ENCODE assay signal across 27 cellular contexts in the genomic region with DNA sequence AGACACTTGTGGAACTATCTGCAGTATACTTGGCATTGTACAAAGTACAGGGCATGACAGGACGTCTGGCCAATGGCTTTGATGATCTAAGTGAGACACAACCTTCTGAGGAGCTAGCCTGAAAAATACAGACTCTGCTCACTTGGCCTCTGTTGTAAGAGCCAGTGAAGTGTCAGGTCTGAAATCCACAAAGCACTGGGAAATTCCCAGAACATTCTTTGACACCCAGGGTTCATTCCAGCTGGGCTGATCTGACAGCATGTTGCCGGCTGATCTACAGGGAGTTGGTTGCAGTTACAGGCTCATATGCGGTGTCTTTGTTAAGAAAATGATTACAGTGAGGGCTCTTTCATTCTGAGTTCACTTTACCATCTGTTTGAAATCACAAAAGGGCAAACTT.
A peak's percentile ranks its signal among the peaks of the same experiment; 100 is the strongest.
DNase-seq lines count a peak whose midpoint lies in the region; ATAC-seq and TF ChIP-seq lines count a peak whose summit lies in the region.
"Had no signal": no experiment of that assay in that cellular context is flagged by ENCODE, and none has a peak within 500 bp of the region (broad histone marks: within the 10 kb centered on the region; RNA-seq: fewer than 3 reads in every experiment).

No MANE protein-coding gene starts in this region.

- dilution Hi-C loops in mammary epithelial cell (cut with HindIII; ENCODE audit: low sequenced_read_pairs): no loop called here

- no peak for TF ChIP-seq POLR2A in breast epithelium (IDR thresholded peaks at IDR 0.05)

- H3K9ac ChIP-seq in mammary epithelial cell (ENCODE audit: insufficient read depth, low read length) (no peak overlapping the region), subcutaneous abdominal adipose tissue (ENCODE audit: low read length in 5 of 5) (no peak overlapping the region)
- H3K9ac ChIP-seq: neural progenitor cell had no signal

- no peaks in the 10 kb centered on the region for H3K27me3 ChIP-seq in mammary epithelial cell (ENCODE audit: insufficient read depth, low read length)
- H3K27me3 ChIP-seq in breast epithelium: no peaks in the 10 kb centered on the region
- no peaks in the 10 kb centered on the region for H3K27me3 ChIP-seq in subcutaneous abdominal adipose tissue (ENCODE audit: control insufficient read depth in 5 of 5, insufficient read depth in 4 of 5, low read length in 5 of 5)
- H3K27me3 ChIP-seq: ascending aorta, BE2C, heart left ventricle, neural progenitor cell, tibial artery had no signal

- WGBS in mammary epithelial cell (ENCODE audit: low coverage, missing lambda C conversion rate): 29% methylated on average over 3 of the region's 3 CpGs

- H3K27ac Mint-ChIP-seq in chondrocyte (ENCODE audit: unreplicated experiment): peak overlapping the region; percentile 9
- H3K27ac Mint-ChIP-seq: activated T-cell treated with anti-CD3 and anti-CD28 coated beads, Interleukin-2, amount 50 U/mL, for 24 hours; dendritic cell treated with granulocyte-macrophage colony-stimulating factor and Interleukin-4, amounts not matched to agents 40 ng/mL and 50 ng/mL, for 4 days; IgD-negative memory B cell; neural progenitor cell; stimulated activated naive B cell treated with anti-CD40 and anti-IgM and Interleukin-4, amounts not matched to agents 10 μg/mL and 1 μg/mL and 100 μg/mL, for 72 hours had no signal

- H3K36me3 ChIP-seq in mammary epithelial cell (ENCODE audit: insufficient read depth, low read length) (no peaks in the 10 kb centered on the region), breast epithelium (no peaks in the 10 kb centered on the region), subcutaneous abdominal adipose tissue (ENCODE audit: control insufficient read depth in 5 of 5, insufficient read depth in 5 of 5, low read length in 5 of 5) (peaks cover 0 to 18% (median 0%) of the 10 kb centered on the region in 5 donors)
- H3K36me3 ChIP-seq: ascending aorta, BE2C, heart left ventricle, neural progenitor cell, tibial artery had no signal

- H3K9me3 Mint-ChIP-seq in chondrocyte (ENCODE audit: low read depth): peaks cover 13% of the 10 kb centered on the region
- H3K9me3 Mint-ChIP-seq: activated T-cell treated with anti-CD3 and anti-CD28 coated beads, Interleukin-2, amount 50 U/mL, for 24 hours; dendritic cell treated with granulocyte-macrophage colony-stimulating factor and Interleukin-4, amounts not matched to agents 40 ng/mL and 50 ng/mL, for 4 days; stimulated activated naive B cell treated with anti-CD40 and anti-IgM and Interleukin-4, amounts not matched to agents 10 μg/mL and 1 μg/mL and 100 μg/mL, for 72 hours had no signal

- no peaks in the 10 kb centered on the region for H3K27me3 Mint-ChIP-seq in chondrocyte (ENCODE audit: low read depth)
- H3K27me3 Mint-ChIP-seq: activated T-cell treated with anti-CD3 and anti-CD28 coated beads, Interleukin-2, amount 50 U/mL, for 24 hours; dendritic cell treated with granulocyte-macrophage colony-stimulating factor and Interleukin-4, amounts not matched to agents 40 ng/mL and 50 ng/mL, for 4 days; IgD-negative memory B cell; stimulated activated naive B cell treated with anti-CD40 and anti-IgM and Interleukin-4, amounts not matched to agents 10 μg/mL and 1 μg/mL and 100 μg/mL, for 72 hours had no signal

- H3K27ac ChIP-seq in mammary epithelial cell (ENCODE audit: insufficient read depth, low read depth, low read length) (no peak overlapping the region), breast epithelium (no peak overlapping the region), subcutaneous abdominal adipose tissue (ENCODE audit: low read depth, low read length) (peak overlapping the region; percentile 25)
- H3K27ac ChIP-seq: 22Rv1, ascending aorta, heart left ventricle, neural progenitor cell, tibial artery had no signal

- in situ Hi-C loops in mammary epithelial cell (cut with MboI; ENCODE audit: low sequenced_read_pairs in 2 of 2): no loop called here

- no peak overlapping the region for H3K4me3 Mint-ChIP-seq in chondrocyte (ENCODE audit: unreplicated experiment)
- H3K4me3 Mint-ChIP-seq: activated T-cell treated with anti-CD3 and anti-CD28 coated beads, Interleukin-2, amount 50 U/mL, for 24 hours; dendritic cell treated with granulocyte-macrophage colony-stimulating factor and Interleukin-4, amounts not matched to agents 40 ng/mL and 50 ng/mL, for 4 days; IgD-negative memory B cell; neural progenitor cell; stimulated activated naive B cell treated with anti-CD40 and anti-IgM and Interleukin-4, amounts not matched to agents 10 μg/mL and 1 μg/mL and 100 μg/mL, for 72 hours had no signal

- intact Hi-C loops in mammary epithelial cell (cut with micrococcal nuclease): no loop called here
- intact Hi-C loops in breast epithelium (cut with DNase I; ENCODE audit: low total_unique reads): no loop called here

- BruUV-seq in mammary epithelial cell (replicated peaks; lab: Mats Ljungman, UMichigan): no TSS peak

- CTCF ChIA-PET in mammary epithelial cell (lab: Charles Lee; ENCODE audit: low non-redundant PET): no interaction called here

- peaks cover 23% of the 10 kb centered on the region for H3K4me1 Mint-ChIP-seq in chondrocyte (ENCODE audit: low read depth)
- H3K4me1 Mint-ChIP-seq: IgD-negative memory B cell; stimulated activated naive B cell treated with anti-CD40 and anti-IgM and Interleukin-4, amounts not matched to agents 10 μg/mL and 1 μg/mL and 100 μg/mL, for 72 hours had no signal

- peak overlapping the region; percentile 13 for H2AFZ ChIP-seq in mammary epithelial cell (ENCODE audit: low read depth, low read length)
- H2AFZ ChIP-seq: neural progenitor cell had no signal

- H3K4me1 ChIP-seq in mammary epithelial cell (ENCODE audit: insufficient read depth, low read length) (no peaks in the 10 kb centered on the region), breast epithelium (no peaks in the 10 kb centered on the region), subcutaneous abdominal adipose tissue (ENCODE audit: control insufficient read depth in 5 of 5, insufficient read depth in 5 of 5, low read length in 5 of 5) (peaks cover 0 to 27% (median 18%) of the 10 kb centered on the region in 5 donors)
- H3K4me1 ChIP-seq: ascending aorta, BE2C, heart left ventricle, tibial artery had no signal

- no peak overlapping the region for H3K4me3 ChIP-seq in mammary epithelial cell (replicated peaks in 1 of 3; ENCODE audit: insufficient read depth in 1 of 3, low read depth in 2 of 3, low read length in 3 of 3)
- H3K4me3 ChIP-seq in breast epithelium: no peak overlapping the region
- H3K4me3 ChIP-seq in subcutaneous abdominal adipose tissue (ENCODE audit: low read depth in 1 of 5, low read length in 5 of 5): no peak overlapping the region
- H3K4me3 ChIP-seq: ascending aorta, heart left ventricle, neural progenitor cell, tibial artery had no signal

- H3K4me2 ChIP-seq in mammary epithelial cell (ENCODE audit: insufficient read depth, low read depth, low read length): no peak overlapping the region
- H3K4me2 ChIP-seq: neural progenitor cell had no signal

- no peaks in the 10 kb centered on the region for H3K79me2 ChIP-seq in mammary epithelial cell (ENCODE audit: insufficient read depth, low read length)

- no peak for DNase-seq in mammary epithelial cell
- DNase-seq in breast epithelium (ENCODE audit: low spot score in 2 of 2): no peak
- no peak for DNase-seq in chondrocyte (ENCODE audit: low spot score)
- DNase-seq in iPS-NIHi7 (ENCODE audit: extremely low spot score): peak; percentile 41
- no peak for DNase-seq in GM19238 (ENCODE audit: insufficient read length, low spot score)
- no peak for DNase-seq in NCI-H510A (lab: John Stamatoyannopoulos, UW)
- DNase-seq: activated CD4-positive, alpha-beta T cell treated with anti-CD3 and anti-CD28 coated beads, Interleukin-2, amount 50 U/mL, for 4 hours; activated naive CD4-positive, alpha-beta T cell treated with anti-CD3 and anti-CD28 coated beads, Interleukin-2, amount 50 U/mL, for 16 hours; activated T-cell treated with anti-CD3 and anti-CD28 coated beads, Interleukin-2, amount 50 U/mL, for 24 hours; BE2C; Calu3; erythroblast; heart left ventricle; kidney; midbrain; MV-4-11; NCI-H2081; Right ventricle myocardium superior; stimulated activated naive B cell treated with anti-CD40 and anti-IgM and Interleukin-4, amounts not matched to agents 10 μg/mL and 1 μg/mL and 100 μg/mL, for 72 hours; tibial artery had no signal

- TF ChIP-seq CTCF in mammary epithelial cell (conservative IDR thresholded peaks at IDR 0.05 in 1 of 2, IDR thresholded peaks at IDR 0.05 in 1 of 2; ENCODE audit: extremely low read depth in 1 of 2, insufficient read depth in 1 of 2, low read depth in 1 of 2, low read length in 2 of 2) (no peak), breast epithelium (IDR thresholded peaks at IDR 0.05) (no peak), chondrocyte (IDR thresholded peaks at IDR 0.05) (no peak)

- ATAC-seq in GM21515 (IDR thresholded peaks at IDR 0.05; ENCODE audit: unreplicated experiment): no peak
- ATAC-seq: heart left ventricle; stimulated activated naive B cell treated with anti-CD40 and anti-IgM and Interleukin-4, amounts not matched to agents 10 μg/mL and 1 μg/mL and 100 μg/mL, for 72 hours had no signal

- no peaks in the 10 kb centered on the region for H3K36me3 Mint-ChIP-seq in chondrocyte (ENCODE audit: low read depth)
- H3K36me3 Mint-ChIP-seq: IgD-negative memory B cell; neural progenitor cell; stimulated activated naive B cell treated with anti-CD40 and anti-IgM and Interleukin-4, amounts not matched to agents 10 μg/mL and 1 μg/mL and 100 μg/mL, for 72 hours had no signal

- no peaks in the 10 kb centered on the region for H4K20me1 ChIP-seq in mammary epithelial cell (ENCODE audit: insufficient read depth, low read length)

- H3K9me3 ChIP-seq in mammary epithelial cell (replicated peaks; ENCODE audit: insufficient read depth, low read length) (no peaks in the 10 kb centered on the region), breast epithelium (no peaks in the 10 kb centered on the region), subcutaneous abdominal adipose tissue (ENCODE audit: control insufficient read depth in 5 of 5, low read length in 5 of 5) (peaks cover 0 to 5% (median 0%) of the 10 kb centered on the region in 5 donors)
- H3K9me3 ChIP-seq: ascending aorta, BE2C, tibial artery had no signal
